7 cellular contexts compared by ENCODE assay signal in genomic region chr2:216208661-216209060, GRCh38.
DNase-seq lines count a peak whose midpoint lies in the region; ATAC-seq and TF ChIP-seq lines count a peak whose summit lies in the region.
"Not testable (repeated sequence)": the region's sequence is repeated elsewhere in the genome, so short reads cannot be mapped to it uniquely, and the experiment has no call there.

No MANE protein-coding gene starts in this region.

- H3K79me2 ChIP-seq in GM23338 (replicated peaks; ENCODE audit: insufficient read depth); neural progenitor cell (ENCODE audit: low read depth): not testable (repeated sequence)

- not testable (repeated sequence) for H3K9me2 ChIP-seq in GM23338 (ENCODE audit: insufficient read depth)

- not testable (repeated sequence) for H3K9ac ChIP-seq in neural progenitor cell

- ATAC-seq in GM23338, result peak; percentile 16; the same call in 2 of the 3 replicates

- H3K4me3 ChIP-seq in GM23338; WERI-Rb-1 (ENCODE audit: low read depth, low read length); neural progenitor cell: not testable (repeated sequence)

- peaks cover 53% of the 10 kb centered on the region for H3K36me3 Mint-ChIP-seq in GM23338 (ENCODE audit: low read depth)
- H3K36me3 Mint-ChIP-seq in activated CD4-positive, alpha-beta memory T cell treated with anti-CD3 and anti-CD28 coated beads for 36 hours, result peaks cover 56% of the 10 kb centered on the region
- peaks cover 83% of the 10 kb centered on the region for H3K36me3 Mint-ChIP-seq in activated T-helper 2 cell treated with anti-CD3 and anti-CD28 coated beads, Interferon-gamma antibody, Interleukin-2, Interleukin-4, amounts not matched to agents 10 μg/mL and 5 μg/mL and 100 μg/mL, durations not matched to agents 14 hours and 24 hours and 36 hours (ENCODE audit: low read depth)
- H3K36me3 Mint-ChIP-seq in activated naive CD8-positive, alpha-beta T cell treated with anti-CD3 and anti-CD28 coated beads for 36 hours, result peaks cover 58% of the 10 kb centered on the region
- not testable (repeated sequence) for H3K36me3 Mint-ChIP-seq in glutamatergic neuron (ENCODE audit: unreplicated experiment)
- peaks cover 50% of the 10 kb centered on the region for H3K36me3 Mint-ChIP-seq in neural progenitor cell

- not testable (repeated sequence) for H3K4me1 Mint-ChIP-seq in GM23338, neural progenitor cell
- H3K4me1 Mint-ChIP-seq in activated CD4-positive, alpha-beta memory T cell treated with anti-CD3 and anti-CD28 coated beads for 36 hours (ENCODE audit: low read depth), result peaks cover 49% of the 10 kb centered on the region
- H3K4me1 Mint-ChIP-seq in activated T-helper 2 cell treated with anti-CD3 and anti-CD28 coated beads, Interferon-gamma antibody, Interleukin-2, Interleukin-4, amounts not matched to agents 10 μg/mL and 5 μg/mL and 100 μg/mL, durations not matched to agents 14 hours and 24 hours and 36 hours (ENCODE audit: low read depth), result peaks cover 32% of the 10 kb centered on the region
- peaks cover 51% of the 10 kb centered on the region for H3K4me1 Mint-ChIP-seq in activated naive CD8-positive, alpha-beta T cell treated with anti-CD3 and anti-CD28 coated beads for 36 hours
- H3K4me1 Mint-ChIP-seq in glutamatergic neuron (ENCODE audit: low read depth, unreplicated experiment), result peaks cover 53% of the 10 kb centered on the region

- not testable (repeated sequence) for H3K4me1 ChIP-seq in GM23338 (ENCODE audit: insufficient read depth); neural progenitor cell

- not testable (repeated sequence) for H3K4me2 ChIP-seq in GM23338, neural progenitor cell

- not testable (repeated sequence) for H3K27me3 ChIP-seq in GM23338 (ENCODE audit: insufficient read depth); WERI-Rb-1 (ENCODE audit: insufficient read depth, low read depth, severe bottlenecking); neural progenitor cell

- H3K36me3 ChIP-seq in GM23338 (ENCODE audit: insufficient read depth) (peaks cover 36% of the 10 kb centered on the region), WERI-Rb-1 (peaks cover 69% of the 10 kb centered on the region), neural progenitor cell (peaks cover 24% of the 10 kb centered on the region)

- H3K9me3 Mint-ChIP-seq in GM23338; activated CD4-positive, alpha-beta memory T cell treated with anti-CD3 and anti-CD28 coated beads for 36 hours; activated T-helper 2 cell treated with anti-CD3 and anti-CD28 coated beads, Interferon-gamma antibody, Interleukin-2, Interleukin-4, amounts not matched to agents 10 μg/mL and 5 μg/mL and 100 μg/mL, durations not matched to agents 14 hours and 24 hours and 36 hours; activated naive CD8-positive, alpha-beta T cell treated with anti-CD3 and anti-CD28 coated beads for 36 hours; glutamatergic neuron (ENCODE audit: unreplicated experiment); neural progenitor cell: not testable (repeated sequence)

- H3K27ac Mint-ChIP-seq in GM23338 (0 out of 2 replicates have a peak overlapping the region, but pooled peaks have one; percentile 35), glutamatergic neuron (ENCODE audit: unreplicated experiment) (peak overlapping the region; percentile 3)
- H3K27ac Mint-ChIP-seq in activated CD4-positive, alpha-beta memory T cell treated with anti-CD3 and anti-CD28 coated beads for 36 hours, result peak overlapping the region; percentile 19
- H3K27ac Mint-ChIP-seq in activated T-helper 2 cell treated with anti-CD3 and anti-CD28 coated beads, Interferon-gamma antibody, Interleukin-2, Interleukin-4, amounts not matched to agents 10 μg/mL and 5 μg/mL and 100 μg/mL, durations not matched to agents 14 hours and 24 hours and 36 hours, result peak overlapping the region; percentile 26
- H3K27ac Mint-ChIP-seq in activated naive CD8-positive, alpha-beta T cell treated with anti-CD3 and anti-CD28 coated beads for 36 hours, result peak overlapping the region; percentile 49
- H3K27ac Mint-ChIP-seq in neural progenitor cell, result not testable (repeated sequence)

- POLR2A ChIA-PET in activated CD4-positive, alpha-beta memory T cell treated with anti-CD3 and anti-CD28 coated beads for 36 hours (lab: Charles Lee), result interaction anchor here (0.6 to 0.9 kb wide), 2 partner anchors 8 to 66 kb away, joined by 3 to 4 read pairs; no protein-coding TSS in a partner anchor

- not testable (repeated sequence) for TF ChIP-seq CTCF in GM23338 (conservative IDR thresholded peaks at IDR 0.05; ENCODE audit: low read depth in 2 of 2); WERI-Rb-1 (IDR thresholded peaks at IDR 0.05; ENCODE audit: low read depth, low read length); glutamatergic neuron (IDR thresholded peaks at IDR 0.05; ENCODE audit: partially characterized antibody, unreplicated experiment); neural progenitor cell (IDR thresholded peaks at IDR 0.05)

- H2AFZ ChIP-seq in GM23338; neural progenitor cell (replicated peaks): not testable (repeated sequence)

- H3K4me3 Mint-ChIP-seq in GM23338; activated CD4-positive, alpha-beta memory T cell treated with anti-CD3 and anti-CD28 coated beads for 36 hours; activated T-helper 2 cell treated with anti-CD3 and anti-CD28 coated beads, Interferon-gamma antibody, Interleukin-2, Interleukin-4, amounts not matched to agents 10 μg/mL and 5 μg/mL and 100 μg/mL, durations not matched to agents 14 hours and 24 hours and 36 hours (ENCODE audit: low read depth); activated naive CD8-positive, alpha-beta T cell treated with anti-CD3 and anti-CD28 coated beads for 36 hours; glutamatergic neuron (ENCODE audit: unreplicated experiment); neural progenitor cell: not testable (repeated sequence)

- not testable (repeated sequence) for DNase-seq in GM23338 (ENCODE audit: low spot score); activated CD4-positive, alpha-beta memory T cell treated with anti-CD3 and anti-CD28 coated beads for 36 hours; activated T-helper 2 cell treated with anti-CD3 and anti-CD28 coated beads, Interferon-gamma antibody, Interleukin-2, Interleukin-4, amounts not matched to agents 10 μg/mL and 5 μg/mL and 100 μg/mL, durations not matched to agents 14 hours and 24 hours and 36 hours (ENCODE audit: low spot score); activated naive CD8-positive, alpha-beta T cell treated with anti-CD3 and anti-CD28 coated beads for 36 hours; glutamatergic neuron; neural progenitor cell (ENCODE audit: low spot score)
- peak; percentile 69 for DNase-seq in WERI-Rb-1

- H3K27ac ChIP-seq in GM23338 (ENCODE audit: low read depth), result not testable (repeated sequence)
- peak overlapping the region; percentile 82 for H3K27ac ChIP-seq in WERI-Rb-1
- H3K27ac ChIP-seq in neural progenitor cell, result peak overlapping the region; percentile 53

- intact Hi-C loops in activated CD4-positive, alpha-beta memory T cell treated with anti-CD3 and anti-CD28 coated beads for 36 hours (cut with micrococcal nuclease), result loop anchor here (5.0 kb wide), 2 partner anchors 289 to 1014 kb away; partner anchors contain the start of gene RPL37A
- intact Hi-C loops in activated T-helper 2 cell treated with anti-CD3 and anti-CD28 coated beads, Interferon-gamma antibody, Interleukin-2, Interleukin-4, amounts not matched to agents 10 μg/mL and 5 μg/mL and 100 μg/mL, durations not matched to agents 14 hours and 24 hours and 36 hours (cut with micrococcal nuclease), result not testable (repeated sequence)

- H4K20me1 ChIP-seq in GM23338 (replicated peaks; ENCODE audit: insufficient read depth) (peaks cover 13% of the 10 kb centered on the region; the same call in 1 of the 2 replicates), neural progenitor cell (ENCODE audit: low read depth) (peaks cover 18% of the 10 kb centered on the region)

- not testable (repeated sequence) for H3K27me3 Mint-ChIP-seq in GM23338 (ENCODE audit: insufficient read depth, low read depth, poor library complexity); activated CD4-positive, alpha-beta memory T cell treated with anti-CD3 and anti-CD28 coated beads for 36 hours; activated T-helper 2 cell treated with anti-CD3 and anti-CD28 coated beads, Interferon-gamma antibody, Interleukin-2, Interleukin-4, amounts not matched to agents 10 μg/mL and 5 μg/mL and 100 μg/mL, durations not matched to agents 14 hours and 24 hours and 36 hours (ENCODE audit: low read depth); activated naive CD8-positive, alpha-beta T cell treated with anti-CD3 and anti-CD28 coated beads for 36 hours; glutamatergic neuron (ENCODE audit: unreplicated experiment); neural progenitor cell (ENCODE audit: insufficient read depth, low read depth)

- not testable (repeated sequence) for H3K9me3 ChIP-seq in WERI-Rb-1 (ENCODE audit: severe bottlenecking); neural progenitor cell (ENCODE audit: low read depth)

- H3F3A ChIP-seq in GM23338 (replicated peaks; ENCODE audit: low read depth), result not testable (repeated sequence)
- H3F3A ChIP-seq in neural progenitor cell (ENCODE audit: low read depth), result peaks cover 55% of the 10 kb centered on the region

- CTCF ChIA-PET in activated CD4-positive, alpha-beta memory T cell treated with anti-CD3 and anti-CD28 coated beads for 36 hours (lab: Charles Lee), result interaction anchor here (0.7 kb wide), 1 partner anchor 54 kb away, joined by 5 read pairs; no protein-coding TSS in a partner anchor
